28 cellular contexts compared by ENCODE assay signal in genomic region chr1:220976390-220976789, GRCh38.
"Had no signal": no experiment of that assay in that cellular context is flagged by ENCODE, and none has a peak within 500 bp of the region (broad histone marks: within the 10 kb centered on the region; RNA-seq: fewer than 3 reads in every experiment).

No MANE protein-coding gene starts in this region.

- H3K4me1 ChIP-seq: esophagus squamous epithelium, gastroesophageal sphincter, heart right ventricle had no signal

- ATAC-seq: activated CD4-positive, alpha-beta T cell treated with anti-CD3 and anti-CD28 coated beads for 36 hours; activated T-helper 17 cell treated with anti-CD3 and anti-CD28 coated beads, Interleukin-2, amount 50 U/mL, for 72 hours; effector memory CD8-positive, alpha-beta T cell; gastroesophageal sphincter; heart right ventricle; T-helper 17 cell had no signal

- H3K4me2 ChIP-seq: hepatocyte had no signal

- H3K27me3 ChIP-seq: brain microvascular endothelial cell, esophagus squamous epithelium, gastroesophageal sphincter, heart right ventricle, hepatocyte had no signal

- H3K4me3 ChIP-seq: esophagus squamous epithelium, gastroesophageal sphincter, heart right ventricle, hepatocyte had no signal

- DNase-seq: activated CD4-positive, alpha-beta memory T cell treated with anti-CD3 and anti-CD28 coated beads for 36 hours; activated CD4-positive, alpha-beta T cell treated with anti-CD3 and anti-CD28 coated beads for 36 hours; activated CD4-positive, alpha-beta T cell treated with anti-CD3 and anti-CD28 coated beads, Interleukin-2, amount 10 ng/mL, durations not matched to agents 24 days and 14 days; activated CD4-positive, CD25-positive, alpha-beta regulatory T cell; activated CD4-positive, CD25-positive, alpha-beta regulatory T cell treated with anti-CD3 and anti-CD28 coated beads, Interleukin-2, amount 50 U/mL, for 72 hours; activated CD8-positive, alpha-beta memory T cell treated with anti-CD3 and anti-CD28 coated beads, Interleukin-2, amount 50 U/mL, for 48 hours; activated effector memory CD4-positive, alpha-beta T cell treated with Interleukin-2 at 50 U/mL for 16 hours; activated gamma-delta T cell treated with Interleukin-2 at 50 U/mL for 16 hours; activated naive CD4-positive, alpha-beta T cell treated with anti-CD3 and anti-CD28 coated beads, Interleukin-2, amount 50 U/mL, for 16 hours; activated naive CD4-positive, alpha-beta T cell treated with Interleukin-2 at 50 U/mL for 16 hours; activated T-cell treated with anti-CD3 and anti-CD28 coated beads for 4 hours; activated T-cell treated with anti-CD3 and anti-CD28 coated beads, Interleukin-2, amount 50 U/mL, for 24 hours; amniotic stem cell; anterior cingulate cortex; brain microvascular endothelial cell; caudate nucleus; cortex of kidney; dermis blood vessel endothelial cell; effector CD4-positive, alpha-beta T cell; effector memory CD8-positive, alpha-beta T cell; esophagus squamous epithelium; foreskin melanocyte; heart right ventricle; T-helper 17 cell had no signal

- H3K36me3 ChIP-seq: brain microvascular endothelial cell, esophagus squamous epithelium, gastroesophageal sphincter, heart right ventricle had no signal

- H3K79me2 ChIP-seq: hepatocyte had no signal

- H3K9me3 ChIP-seq: esophagus squamous epithelium, gastroesophageal sphincter had no signal

- H2AFZ ChIP-seq: hepatocyte had no signal

- H3K27ac ChIP-seq: brain microvascular endothelial cell, epithelial cell of prostate, esophagus squamous epithelium, gastroesophageal sphincter, heart right ventricle, hepatocyte had no signal
